ENCODE assay signal across 9 cellular contexts in genomic region chrX:11944486-11944885, GRCh38.
DNase-seq lines count a peak whose midpoint lies in the region; ATAC-seq and TF ChIP-seq lines count a peak whose summit lies in the region.
"Had no signal": no experiment of that assay in that cellular context is flagged by ENCODE, and none has a peak within 500 bp of the region (broad histone marks: within the 10 kb centered on the region; RNA-seq: fewer than 3 reads in every experiment).

No MANE protein-coding gene starts in this region.

- peaks cover 4% of the 10 kb centered on the region for H3K4me1 Mint-ChIP-seq in chondrocyte (ENCODE audit: low read depth)
- H3K4me1 Mint-ChIP-seq in progenitor cell of endocrine pancreas (ENCODE audit: low read depth): peaks cover 4% of the 10 kb centered on the region
- H3K4me1 Mint-ChIP-seq: memory B cell had no signal

- ATAC-seq in GM21737 (IDR thresholded peaks at IDR 0.05; ENCODE audit: unreplicated experiment): no peak

- no peak overlapping the region for H3K4me3 Mint-ChIP-seq in chondrocyte (ENCODE audit: unreplicated experiment)
- no peak overlapping the region for H3K4me3 Mint-ChIP-seq in progenitor cell of endocrine pancreas (ENCODE audit: low read depth)
- H3K4me3 Mint-ChIP-seq: memory B cell had no signal

- DNase-seq in DMS53 (lab: John Stamatoyannopoulos, UW) (peak; percentile 38), DMS53 treated with DMSO at 0.1 percent for 48 hours (lab: John Stamatoyannopoulos, UW; ENCODE audit: unreplicated experiment) (no peak), M059J (ENCODE audit: low read depth) (peak; percentile 74), chondrocyte (ENCODE audit: low spot score) (no peak), progenitor cell of endocrine pancreas (ENCODE audit: low spot score, unreplicated experiment) (peak; percentile 11), KG1 (lab: John Stamatoyannopoulos, UW) (no peak), NCI-H1105 (lab: John Stamatoyannopoulos, UW) (no peak)

- no peaks in the 10 kb centered on the region for H3K27me3 Mint-ChIP-seq in chondrocyte (ENCODE audit: low read depth)
- no peaks in the 10 kb centered on the region for H3K27me3 Mint-ChIP-seq in progenitor cell of endocrine pancreas
- H3K27me3 Mint-ChIP-seq: memory B cell had no signal

- no peak overlapping the region for H3K27ac Mint-ChIP-seq in chondrocyte (ENCODE audit: unreplicated experiment)
- no peak overlapping the region for H3K27ac Mint-ChIP-seq in progenitor cell of endocrine pancreas
- H3K27ac Mint-ChIP-seq: memory B cell had no signal

- H3K36me3 Mint-ChIP-seq in chondrocyte (ENCODE audit: low read depth) (no peaks in the 10 kb centered on the region), progenitor cell of endocrine pancreas (ENCODE audit: insufficient read depth) (no peaks in the 10 kb centered on the region)
- H3K36me3 Mint-ChIP-seq: memory B cell had no signal

- H3K9me3 Mint-ChIP-seq in chondrocyte (ENCODE audit: low read depth) (peaks cover 13% of the 10 kb centered on the region), progenitor cell of endocrine pancreas (ENCODE audit: low read depth) (peaks cover 23% of the 10 kb centered on the region)

- peak; percentile 72 for TF ChIP-seq CTCF in chondrocyte (IDR thresholded peaks at IDR 0.05)
- TF ChIP-seq CTCF in progenitor cell of endocrine pancreas (IDR thresholded peaks at IDR 0.05; ENCODE audit: unreplicated experiment): peak; percentile 51

Comparison
In these comparisons a context has a peak if more than half of its experiments do, and no peak if none do; other contexts are left out.
1. DNase-seq: peak in DMS53 (single experiment), M059J (single experiment) and progenitor cell of endocrine pancreas (single experiment); none in DMS53 treated with DMSO at 0.1 percent for 48 hours (single experiment), chondrocyte (single experiment), KG1 (single experiment) and NCI-H1105 (single experiment).